Comparison of ENCODE assay signal across 15 cellular contexts in the genomic region with DNA sequence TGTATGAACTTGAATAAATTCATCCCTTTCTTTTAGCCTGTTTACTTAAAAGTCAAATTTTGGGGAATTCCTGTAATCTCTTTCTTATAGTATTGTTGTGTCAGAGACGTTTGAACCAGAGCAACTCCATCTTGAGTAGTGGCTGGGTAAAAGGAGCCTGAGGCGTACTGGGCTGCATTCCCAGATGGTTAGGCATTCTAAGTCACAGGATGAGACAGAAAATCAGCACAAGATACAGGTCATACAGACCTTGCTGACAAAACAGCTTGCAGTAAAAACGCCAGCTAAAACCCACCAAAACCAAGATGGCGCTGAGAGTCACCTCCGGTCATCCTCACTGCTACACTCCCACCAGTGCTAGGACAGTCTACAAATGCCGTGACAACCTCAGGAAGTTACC.
"Had no signal": no experiment of that assay in that cellular context is flagged by ENCODE, and none has a peak within 500 bp of the region (broad histone marks: within the 10 kb centered on the region; RNA-seq: fewer than 3 reads in every experiment).

No MANE protein-coding gene starts in this region.

- ATAC-seq: activated CD8-positive, alpha-beta T cell treated with anti-CD3 and anti-CD28 coated beads, Interleukin-2, amount 10 ng/mL, durations not matched to agents 7 days and 5 days; pancreas; stimulated activated effector memory CD8-positive, alpha-beta T cell treated with anti-CD3 and anti-CD28 coated beads, Interleukin-12 subunit alpha, Interleukin-12 subunit beta, amount 100 ng/mL, for 72 hours had no signal

- FAIRE-seq: islet of Langerhans, pancreas, small intestine had no signal

- H3K27ac ChIP-seq: breast epithelium, left ventricle myocardium inferior, pancreas, right atrium auricular region, tibial artery had no signal

- H3K4me1 ChIP-seq: breast epithelium, left ventricle myocardium inferior, pancreas, right atrium auricular region had no signal

- DNase-seq: activated CD8-positive, alpha-beta memory T cell treated with anti-CD3 and anti-CD28 coated beads, Interleukin-2, amount 50 U/mL, for 48 hours; activated CD8-positive, alpha-beta T cell treated with anti-CD3 and anti-CD28 coated beads, Interleukin-2, amount 10 ng/mL, durations not matched to agents 7 days and 5 days; aorta; foreskin melanocyte; head of caudate nucleus; left ventricle myocardium inferior; mesendoderm; pancreas; small intestine; T-helper 2 cell; tibial artery had no signal

- H3K9me3 ChIP-seq: breast epithelium, left ventricle myocardium inferior, pancreas, right atrium auricular region, tibial artery had no signal

- H3K36me3 ChIP-seq: breast epithelium, left ventricle myocardium inferior, pancreas, right atrium auricular region, tibial artery had no signal

- H3K27me3 ChIP-seq: breast epithelium, pancreas, right atrium auricular region, tibial artery had no signal

- H3K4me3 ChIP-seq: breast epithelium, left ventricle myocardium inferior, pancreas, right atrium auricular region, tibial artery had no signal
